Comparison of ENCODE assay signal across 9 cellular contexts in genomic region chr14:101616202-101616601, GRCh38. TPM values are rescaled to one million over a fixed set of nuclear protein-coding genes. Genes with fewer than 3 reads are reported as not detected.
"Had no signal": no experiment of that assay in that cellular context is flagged by ENCODE, and none has a peak within 500 bp of the region (broad histone marks: within the 10 kb centered on the region; RNA-seq: fewer than 3 reads in every experiment).

No MANE protein-coding gene starts in this region.

- DNase-seq: GDM1, GF-D8 had no signal

- H3K4me3 ChIP-seq: GM12878 had no signal

- FAIRE-seq: G401.6, GM12878, GM12891, GM12892, GM18507, GM19239 had no signal

- ATAC-seq: GM12878 had no signal

RNA-seq across cellular contexts. Expression of gene DIO3, which starts 54.9 kb away (rescaled TPM):
- total RNA-seq: G401, GM12878 had no signal
- polyA plus RNA-seq: GM12878 had no signal
